8 cellular contexts compared by ENCODE assay signal in the genomic region with DNA sequence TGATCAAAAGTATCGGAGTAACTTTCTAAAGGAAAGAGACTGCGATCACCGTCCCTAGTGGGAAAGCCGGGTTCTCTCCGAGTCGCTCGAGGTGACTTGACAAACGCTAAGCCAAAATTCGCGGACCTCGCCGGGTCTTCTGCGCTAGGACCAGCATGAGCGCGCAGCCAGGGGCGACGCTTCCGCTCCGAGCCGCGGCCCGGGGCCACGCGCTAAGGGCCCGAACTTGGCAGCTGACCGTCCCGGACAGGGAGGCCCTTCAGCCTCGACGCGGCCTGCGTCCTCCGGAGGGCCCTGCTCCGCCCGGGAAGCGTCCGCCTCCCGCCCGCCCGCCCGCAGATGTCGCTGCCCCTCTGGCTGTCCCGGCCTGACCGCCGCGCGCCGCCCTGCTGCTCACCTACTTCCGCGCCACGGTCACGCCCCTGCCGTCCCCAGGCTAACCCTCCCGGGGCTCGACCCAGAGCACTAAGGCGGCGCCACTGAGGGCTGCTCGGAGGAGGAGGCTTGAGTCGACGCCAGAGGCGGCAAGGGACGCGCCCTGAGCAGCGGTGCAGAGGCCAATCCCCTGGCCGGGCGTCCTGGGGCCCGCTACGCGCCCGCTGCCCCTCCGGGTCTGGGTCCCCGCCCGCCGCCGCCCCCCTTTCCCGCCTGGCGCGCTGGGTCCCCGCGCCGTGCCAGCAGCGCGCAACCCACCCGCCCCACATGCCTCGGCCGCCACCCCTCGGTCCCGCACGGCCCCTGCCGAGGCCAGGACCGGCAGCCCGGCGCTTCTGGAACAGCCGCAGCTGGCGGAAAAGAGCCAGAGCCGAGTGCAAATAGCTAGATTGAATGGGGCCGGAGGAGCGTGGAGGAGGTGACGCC. TPM values are rescaled to one million over a fixed set of nuclear protein-coding genes. Genes with fewer than 3 reads are reported as not detected.
DNase-seq lines count a peak whose midpoint lies in the region; ATAC-seq, FAIRE-seq and TF ChIP-seq lines count a peak whose summit lies in the region.

No MANE protein-coding gene starts in this region.

- H2AFZ ChIP-seq in H1 (ENCODE audit: low read length): peak overlapping the region; percentile 92

- no peak overlapping the region for H4K5ac ChIP-seq in H1 (ENCODE audit: insufficient read length, low read depth, low read length)

- no peak overlapping the region for H2BK15ac ChIP-seq in H1 (ENCODE audit: low read length)

- no peak overlapping the region for H2BK120ac ChIP-seq in H1 (replicated peaks; ENCODE audit: low read depth, low read length)

- no peak overlapping the region for H3K18ac ChIP-seq in H1 (ENCODE audit: extremely low read depth, low read length)

- TF ChIP-seq RAD21 in H1 (IDR thresholded peaks at IDR 0.05 in 1 of 2, conservative IDR thresholded peaks at IDR 0.05 in 1 of 2; ENCODE audit: low read depth in 2 of 2, low read length in 2 of 2): peak; percentile 7 to 25; a peak in 2 of 4 replicates

- ATAC-seq in GM19025 (IDR thresholded peaks at IDR 0.05; ENCODE audit: low read depth, unreplicated experiment): peak; percentile 32
- ATAC-seq in HG03342 (IDR thresholded peaks at IDR 0.05; ENCODE audit: unreplicated experiment): peak; percentile 37

- H3K27ac ChIP-seq in H1 (ENCODE audit: low read depth, low read length): no peak overlapping the region

- TF ChIP-seq POLR2A in H1 (IDR thresholded peaks at IDR 0.05; ENCODE audit: control extremely low read depth in 1 of 2, low read depth in 2 of 2, low read length in 2 of 2): no peak; a peak in 1 of 3 replicates

- WGBS in H1 (ENCODE audit: extremely low coverage in 1 of 2, insufficient coverage in 1 of 2, insufficient read length in 1 of 2, insufficient replicate concordance in 2 of 2, low coverage in 1 of 2, low lambda C conversion rate in 2 of 2, missing lambda C conversion rate in 1 of 2), 2 experiments: 1% methylated on average over 55 of the region's 98 CpGs; no CpG with 5 or more reads in 1 of the 2 experiments

- H3K9me3 ChIP-seq in H1 (ENCODE audit: insufficient read depth in 2 of 2, low read depth in 1 of 2, low read length in 1 of 2): no peaks in the 10 kb centered on the region

- peak overlapping the region; percentile 96 to 99 for H3K4me2 ChIP-seq in H1 (ENCODE audit: insufficient read depth in 1 of 2, low read depth in 2 of 2, low read length in 2 of 2)

- no peak for FAIRE-seq in H1 (lab: Jason Lieb, UNC)

- H3K4ac ChIP-seq in H1 (replicated peaks; ENCODE audit: insufficient read length, low read depth, low read length): no peak overlapping the region

- no peak overlapping the region for H2BK5ac ChIP-seq in H1 (ENCODE audit: low read depth, low read length)

- no peak for DNase-seq in BJ (ENCODE audit: low read depth)
- DNase-seq in NCI-H748 treated with DMSO at 0.1 percent for 48 hours (lab: John Stamatoyannopoulos, UW): peak; percentile 40
- DNase-seq in activated CD8-positive, alpha-beta memory T cell treated with anti-CD3 and anti-CD28 coated beads for 1 hour (ENCODE audit: extremely low read depth in 1 of 2, low read depth in 1 of 2): peak; percentile 32 to 63
- DNase-seq in H1 (ENCODE audit: low read depth in 1 of 2, low spot score in 2 of 2): peak; percentile 46 to 80
- DNase-seq in midbrain (lab: John Stamatoyannopoulos, UW): peak; percentile 77
- DNase-seq in stimulated activated CD8-positive, alpha-beta memory T cell treated with anti-CD3 and anti-CD28 coated beads, Interleukin-2, amount 100 ng/mL, for 48 hours (ENCODE audit: low read depth in 2 of 2): peak; percentile 71 to 78

- no peak for TF ChIP-seq EP300 in H1 (IDR thresholded peaks at IDR 0.05; ENCODE audit: borderline replicate concordance in 1 of 2, low read depth in 2 of 2, low read length in 2 of 2)

- peak overlapping the region; percentile 86; the same call in 1 of the 2 replicates for H4K8ac ChIP-seq in H1 (ENCODE audit: extremely low read depth, insufficient read depth, low read length)

- CTCF ChIA-PET in BJ (lab: Yijun Ruan, JAX): interaction anchor here (1.0 to 4.9 kb wide), 9 partner anchors 9 to 713 kb away, joined by 3 to 37 read pairs (median 4); no protein-coding TSS in a partner anchor
- CTCF ChIA-PET in H1 (lab: Charles Lee; ENCODE audit: partially characterized antibody): interaction anchor here (0.7 to 1.8 kb wide), 18 partner anchors 13 to 428 kb away, joined by 3 to 5 read pairs (median 3); no protein-coding TSS in a partner anchor

- H3K27me3 ChIP-seq in BJ (ENCODE audit: control insufficient read depth, insufficient read depth, low read length) (no peaks in the 10 kb centered on the region), H1 (replicated peaks in 1 of 4; ENCODE audit: control insufficient read depth in 3 of 4, extremely low read depth in 1 of 4, insufficient read depth in 3 of 4, low read length in 3 of 4) (peaks cover 6 to 27% (median 23%) of the 10 kb centered on the region in 4 experiments)

- H3K79me2 ChIP-seq in H1 (ENCODE audit: control insufficient read depth in 1 of 2, insufficient read depth in 2 of 2, low read length in 2 of 2): no peaks in the 10 kb centered on the region

- H3K14ac ChIP-seq in H1 (ENCODE audit: insufficient read length): no peak overlapping the region

- peak overlapping the region in 3 of 4 experiments; percentile 38 to 57 (median 48); a peak in 4 of 7 replicates for H3K9ac ChIP-seq in H1 (replicated peaks in 1 of 4; ENCODE audit: extremely low read depth in 1 of 4, low read depth in 3 of 4, low read length in 3 of 4)

- H3K4me3 ChIP-seq in BJ (ENCODE audit: low read depth, low read length): peak overlapping the region; percentile 61
- H3K4me3 ChIP-seq in H1 (ENCODE audit: extremely low read depth in 1 of 4, insufficient read depth in 2 of 4, low read depth in 3 of 4, low read length in 4 of 4): peak overlapping the region; percentile 49 to 78 (median 60)

- no peak overlapping the region for H4K91ac ChIP-seq in H1 (replicated peaks; ENCODE audit: insufficient read length, low read length)

- TF ChIP-seq CTCF in BJ (IDR thresholded peaks at IDR 0.05; ENCODE audit: insufficient read depth, low read depth, low read length) (0 out of 2 replicates have a peak, but pooled peaks have one; percentile 26), H1 (IDR thresholded peaks at IDR 0.05; ENCODE audit: control extremely low read depth in 1 of 3, insufficient read depth in 1 of 3, low read depth in 1 of 3, low read length in 3 of 3) (no peak)

- no peak overlapping the region for H3K23ac ChIP-seq in H1 (ENCODE audit: insufficient read length)

- H3K79me1 ChIP-seq in H1 (ENCODE audit: low read depth, low read length): no peaks in the 10 kb centered on the region

- no peak overlapping the region for H2BK20ac ChIP-seq in H1 (ENCODE audit: low read length)

- H2AK5ac ChIP-seq in H1 (ENCODE audit: low read depth, low read length): no peak overlapping the region

- no peak overlapping the region for H2BK12ac ChIP-seq in H1 (ENCODE audit: low read depth, low read length)

- H4K20me1 ChIP-seq in H1 (replicated peaks in 1 of 2; ENCODE audit: control insufficient read depth in 1 of 2, insufficient read depth in 2 of 2, low read length in 2 of 2): peaks cover 0 to 7% of the 10 kb centered on the region in 2 experiments

- POLR2A ChIA-PET in BJ (lab: Charles Lee): interaction anchor here (0.6 to 1.5 kb wide), 4 partner anchors 13 to 244 kb away, joined by 3 to 5 read pairs (median 4); no protein-coding TSS in a partner anchor
- POLR2A ChIA-PET in H1 (lab: Charles Lee; ENCODE audit: partially characterized antibody): interaction anchor here (0.7 to 3.0 kb wide), 5 partner anchors 10 to 1018 kb away, joined by 3 to 13 read pairs (median 3); no protein-coding TSS in a partner anchor

- H3K4me1 ChIP-seq in H1 (replicated peaks in 1 of 4; ENCODE audit: control insufficient read depth in 3 of 4, insufficient read depth in 4 of 4, low read length in 3 of 4): peaks cover 5 to 13% (median 8%) of the 10 kb centered on the region in 4 experiments

- H3K23me2 ChIP-seq in H1 (ENCODE audit: low read depth, low read length): peaks cover 15% of the 10 kb centered on the region

- H3K36me3 ChIP-seq in BJ (ENCODE audit: control insufficient read depth, insufficient read depth, low read length): peaks cover 4% of the 10 kb centered on the region
- H3K36me3 ChIP-seq in H1 (ENCODE audit: control insufficient read depth in 2 of 4, insufficient read depth in 4 of 4, low read length in 3 of 4): no peaks in the 10 kb centered on the region

- no peak overlapping the region for H3K56ac ChIP-seq in H1 (replicated peaks; ENCODE audit: insufficient read length, low read depth, low read length)

TF ChIP-seq in H1, 55 proteins besides CTCF, POLR2A, EP300 and RAD21 (continues in another document):
- no peak for TF ChIP-seq SIRT6 (IDR thresholded peaks at IDR 0.05; ENCODE audit: low read length)
- TF ChIP-seq CHD1 (IDR thresholded peaks at IDR 0.05; ENCODE audit: low read depth, low read length): no peak
- no peak for TF ChIP-seq RNF2 (IDR thresholded peaks at IDR 0.05; ENCODE audit: borderline replicate concordance, low read depth, low read length, missing control alignments, poor library complexity, severe bottlenecking)
- peak; percentile 62; the same call in 1 of the 2 replicates for TF ChIP-seq RBBP5 (IDR thresholded peaks at IDR 0.05; ENCODE audit: borderline replicate concordance, low read depth, low read length)
- TF ChIP-seq TAF1 (IDR thresholded peaks at IDR 0.05; ENCODE audit: low read depth, low read length): 0 out of 2 replicates have a peak, but pooled peaks have one; percentile 43
- TF ChIP-seq HDAC2 (IDR thresholded peaks at IDR 0.05; ENCODE audit: borderline replicate concordance in 1 of 2, low read depth in 2 of 2, low read length in 2 of 2): no peak
- no peak for TF ChIP-seq SP1 (IDR thresholded peaks at IDR 0.05; ENCODE audit: low read depth, low read length)
- TF ChIP-seq EZH2 (IDR thresholded peaks at IDR 0.05; ENCODE audit: low read depth, low read length, severe bottlenecking): no peak
- TF ChIP-seq CTBP2 (IDR thresholded peaks at IDR 0.05; ENCODE audit: borderline replicate concordance, insufficient read depth, insufficient read length, low read length): peak; percentile 17
- TF ChIP-seq SRF (IDR thresholded peaks at IDR 0.05; ENCODE audit: low read depth, low read length): no peak
- TF ChIP-seq SAP30 (IDR thresholded peaks at IDR 0.05; ENCODE audit: insufficient read depth, insufficient replicate concordance, low read length): peak; percentile 18

RNA-seq across cellular contexts. Expression of gene DUSP10, which starts 0.9 kb away (rescaled TPM):
- polyA plus RNA-seq in BJ (2011; rRNA removed) (13.3 and 16.1 TPM in 2 replicates), H1 (2011; rRNA removed) (1.2 and 1.6 TPM in 2 replicates)
- polyA minus RNA-seq in BJ (2011; rRNA and poly(A)+ RNA removed): 19.8 and 22.1 TPM in 2 replicates
- total RNA-seq in H1 (2021; fragmentation: NEBNext Ultra II Directional; extraction: Animal tissue kit (Norgen Biotek cat#: 25700)): 1.2 and 1.5 TPM in 2 replicates
- 1.6 TPM for polyA plus RNA-seq in H1 (2011; cell fraction: cytosol; rRNA removed)
- 2.2 TPM for polyA plus RNA-seq in H1 (2011; cell fraction: nucleus; rRNA removed)
- polyA plus RNA-seq in H1 (2012, experiment 1 of 2): 0.59 to 1.1 TPM (median 0.71 TPM) in 4 replicates
- 0.25 TPM for polyA plus RNA-seq in H1 (2012, experiment 2 of 2)
- 0.75 TPM for polyA plus RNA-seq in H1 (2013, experiment 1 of 2)
- polyA plus RNA-seq in H1 (2013, experiment 2 of 2): 0.92 TPM
- polyA minus RNA-seq in H1 (2011; rRNA and poly(A)+ RNA removed): 2.4 and 3.1 TPM in 2 replicates
- 1.5 TPM for polyA minus RNA-seq in H1 (2011; cell fraction: cytosol; rRNA and poly(A)+ RNA removed)
- polyA minus RNA-seq in H1 (2011; cell fraction: nucleus; rRNA and poly(A)+ RNA removed): 4.6 TPM
